Comparison of ENCODE assay signal across 1 cellular context in genomic region chr20:36202891-36203338, GRCh38.
TF ChIP-seq lines count a peak whose summit lies in the region.

No MANE protein-coding gene starts in this region.

TF ChIP-seq in HepG2, 621 proteins besides CTCF, POLR2A, EP300 and RAD21 (continued from another document and continues in another):
- TF ChIP-seq POGK (CRISPR knock-in tag; conservative IDR thresholded peaks at IDR 0.05) (no peak), ARNT2 (CRISPR knock-in tag; IDR thresholded peaks at IDR 0.05; ENCODE audit: low read depth) (peak; percentile 50; the same call in 1 of the 2 replicates), NAIF1 (CRISPR knock-in tag; IDR thresholded peaks at IDR 0.05; ENCODE audit: borderline replicate concordance) (no peak), BRCA1 (CRISPR knock-in tag; IDR thresholded peaks at IDR 0.05) (0 out of 2 replicates have a peak, but pooled peaks have one; percentile 33), ZNF17 (CRISPR knock-in tag; IDR thresholded peaks at IDR 0.05) (no peak), ARID4A (CRISPR knock-in tag; IDR thresholded peaks at IDR 0.05; ENCODE audit: borderline replicate concordance) (peak; percentile 26; the same call in 1 of the 2 replicates), SRSF4 (IDR thresholded peaks at IDR 0.05; ENCODE audit: low read depth, low read length, poor library complexity, severe bottlenecking) (no peak), HCFC1 (IDR thresholded peaks at IDR 0.05; ENCODE audit: low read depth, low read length) (0 out of 2 replicates have a peak, but pooled peaks have one; percentile 15), DRAP1 (CRISPR knock-in tag; IDR thresholded peaks at IDR 0.05) (peak; percentile 50; the same call in 1 of the 2 replicates), SRF (IDR thresholded peaks at IDR 0.05; ENCODE audit: low read depth, low read length) (no peak), KLF11 (CRISPR knock-in tag; IDR thresholded peaks at IDR 0.05) (0 out of 2 replicates have a peak, but pooled peaks have one; percentile 44), GATAD2A (CRISPR knock-in tag; IDR thresholded peaks at IDR 0.05) (0 out of 2 replicates have a peak, but pooled peaks have one; percentile 27), SMARCE1 (IDR thresholded peaks at IDR 0.05; ENCODE audit: borderline replicate concordance) (no peak), ZNF274 (CRISPR knock-in tag; IDR thresholded peaks at IDR 0.05) (peak; percentile 60; the same call in 1 of the 2 replicates), ZNF619 (CRISPR knock-in tag; IDR thresholded peaks at IDR 0.05) (peak; percentile 71; the same call in 1 of the 2 replicates), RFXAP (CRISPR knock-in tag; IDR thresholded peaks at IDR 0.05; ENCODE audit: borderline replicate concordance) (peak; percentile 31; the same call in 1 of the 2 replicates), EEA1 (CRISPR knock-in tag; IDR thresholded peaks at IDR 0.05; ENCODE audit: borderline replicate concordance) (peak; percentile 75; the same call in 1 of the 2 replicates), ZBTB34 (CRISPR knock-in tag; IDR thresholded peaks at IDR 0.05) (no peak), BCL6 (CRISPR knock-in tag; IDR thresholded peaks at IDR 0.05) (0 out of 2 replicates have a peak, but pooled peaks have one; percentile 11), ARID2 (CRISPR knock-in tag; IDR thresholded peaks at IDR 0.05; ENCODE audit: borderline replicate concordance) (no peak), SMC3 (IDR thresholded peaks at IDR 0.05; ENCODE audit: low read length) (peak; percentile 77), HES4 (CRISPR knock-in tag; IDR thresholded peaks at IDR 0.05; ENCODE audit: borderline replicate concordance) (no peak), FOSL2 (CRISPR knock-in tag; IDR thresholded peaks at IDR 0.05) (peak; percentile 45), RARG (CRISPR knock-in tag; IDR thresholded peaks at IDR 0.05; ENCODE audit: low read depth) (no peak), ZNF891 (CRISPR knock-in tag; IDR thresholded peaks at IDR 0.05) (peak; percentile 50; the same call in 1 of the 2 replicates), NR0B2 (CRISPR knock-in tag; IDR thresholded peaks at IDR 0.05) (peak; percentile 40; the same call in 1 of the 2 replicates), IRF2 (CRISPR knock-in tag; IDR thresholded peaks at IDR 0.05) (peak; percentile 39; the same call in 1 of the 2 replicates), LRRFIP1 (CRISPR knock-in tag; conservative IDR thresholded peaks at IDR 0.05) (no peak), ZNF484 (CRISPR knock-in tag; IDR thresholded peaks at IDR 0.05; ENCODE audit: borderline replicate concordance, low read depth) (no peak), KDM5B (CRISPR knock-in tag; IDR thresholded peaks at IDR 0.05; ENCODE audit: borderline replicate concordance) (peak; percentile 36; the same call in 1 of the 2 replicates), TARDBP (CRISPR knock-in tag; IDR thresholded peaks at IDR 0.05) (0 out of 2 replicates have a peak, but pooled peaks have one; percentile 1), ZNF550 (CRISPR knock-in tag; IDR thresholded peaks at IDR 0.05; ENCODE audit: borderline replicate concordance) (peak; percentile 89; the same call in 1 of the 2 replicates), REPIN1 (CRISPR knock-in tag; IDR thresholded peaks at IDR 0.05; ENCODE audit: borderline replicate concordance, low read depth) (0 out of 2 replicates have a peak, but pooled peaks have one; percentile 38), ZNF709 (CRISPR knock-in tag; IDR thresholded peaks at IDR 0.05) (no peak), KDM5A (IDR thresholded peaks at IDR 0.05; ENCODE audit: borderline replicate concordance, low read length) (no peak), JARID2 (CRISPR knock-in tag; IDR thresholded peaks at IDR 0.05; ENCODE audit: insufficient replicate concordance) (peak; percentile 33), XRCC5 (optimal IDR thresholded peaks at IDR 0.05; ENCODE audit: low read length) (peak; percentile 93), AHR (CRISPR knock-in tag; IDR thresholded peaks at IDR 0.05) (0 out of 2 replicates have a peak, but pooled peaks have one; percentile 27), ATM (IDR thresholded peaks at IDR 0.05; ENCODE audit: borderline replicate concordance) (no peak), ZBTB46 (CRISPR knock-in tag; IDR thresholded peaks at IDR 0.05; ENCODE audit: borderline replicate concordance) (no peak), NFKB2 (CRISPR knock-in tag; IDR thresholded peaks at IDR 0.05; ENCODE audit: borderline replicate concordance) (no peak; the same call in 1 of the 2 replicates), YY1 (IDR thresholded peaks at IDR 0.05; ENCODE audit: insufficient read depth, insufficient replicate concordance, low read depth, low read length) (peak; percentile 82), POLR2AphosphoS2 (IDR thresholded peaks at IDR 0.05; ENCODE audit: low read depth, low read length) (no peak), ZFP91 (CRISPR knock-in tag; IDR thresholded peaks at IDR 0.05; ENCODE audit: borderline replicate concordance) (peak; percentile 51; the same call in 1 of the 2 replicates), JDP2 (CRISPR knock-in tag; IDR thresholded peaks at IDR 0.05; ENCODE audit: borderline replicate concordance) (no peak), MXI1 (IDR thresholded peaks at IDR 0.05; ENCODE audit: borderline replicate concordance, low read depth, low read length) (peak; percentile 9; the same call in 1 of the 3 replicates), NFYB (CRISPR knock-in tag; IDR thresholded peaks at IDR 0.05) (0 out of 2 replicates have a peak, but pooled peaks have one; percentile 3)
